In genomic region chr13:98142427-98143156, GRCh38 we compare ENCODE assay signal across 1 cellular context.
TF ChIP-seq lines count a peak whose summit lies in the region.

Gene FARP1, plus strand, starts transcription at chr13:98143094. Its CDS starts 70,149 bp downstream, at chr13:98213243.

TF ChIP-seq in A549, 52 proteins besides CTCF, POLR2A, EP300 and RAD21 (continued from another document):
- TF ChIP-seq CHD4 (IDR thresholded peaks at IDR 0.05; ENCODE audit: borderline replicate concordance) (no peak), RNF2 (IDR thresholded peaks at IDR 0.05; ENCODE audit: borderline replicate concordance, low read depth) (no peak; the same call in 1 of the 2 replicates), POLR2AphosphoS2 (conservative IDR thresholded peaks at IDR 0.05; ENCODE audit: low read length) (no peak), ELK1 (IDR thresholded peaks at IDR 0.05; ENCODE audit: low read depth, low read length) (no peak), JUN (IDR thresholded peaks at IDR 0.05) (peak in 1 of 2 experiments; percentile 43; a peak in 1 of 5 replicates), ZC3H11A (IDR thresholded peaks at IDR 0.05) (no peak), E2F6 (IDR thresholded peaks at IDR 0.05; ENCODE audit: borderline replicate concordance, low read depth) (no peak), HMGXB4 (CRISPR knock-in tag; IDR thresholded peaks at IDR 0.05; ENCODE audit: borderline replicate concordance) (no peak)
